Comparison of ENCODE assay signal across 17 cellular contexts in the genomic region with DNA sequence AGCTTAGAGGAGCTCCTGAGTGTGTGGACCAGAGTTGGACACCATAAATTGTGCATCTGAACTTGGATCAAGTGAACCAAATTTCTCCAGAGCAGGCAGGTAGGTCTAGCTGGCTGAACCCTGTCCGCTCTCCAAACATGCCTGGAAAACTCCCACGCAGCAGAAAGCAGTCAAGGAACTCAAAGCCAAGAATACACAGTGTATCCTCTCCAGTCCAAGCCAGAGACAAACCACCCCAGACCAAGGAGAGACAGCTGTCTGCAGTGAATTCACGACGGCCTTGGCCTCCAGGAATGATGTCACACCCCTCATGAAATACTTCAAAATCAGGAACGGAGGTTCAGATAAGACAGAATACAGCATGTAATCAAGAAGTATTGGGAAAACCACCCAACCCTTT. TPM values are rescaled to one million over a fixed set of nuclear protein-coding genes. Genes with fewer than 3 reads are reported as not detected.
A peak's percentile ranks its signal among the peaks of the same experiment; 100 is the strongest.
DNase-seq lines count a peak whose midpoint lies in the region; ATAC-seq and TF ChIP-seq lines count a peak whose summit lies in the region.
"Had no signal": no experiment of that assay in that cellular context is flagged by ENCODE, and none has a peak within 500 bp of the region (broad histone marks: within the 10 kb centered on the region; RNA-seq: fewer than 3 reads in every experiment).

No MANE protein-coding gene starts in this region.

- peaks cover 71% of the 10 kb centered on the region for H3K4me1 Mint-ChIP-seq in osteocyte (ENCODE audit: unreplicated experiment)
- no peaks in the 10 kb centered on the region for H3K4me1 Mint-ChIP-seq in CD8-positive, alpha-beta T cell (ENCODE audit: low read depth)

- 31 to 52% methylated on average over 5 of the region's 5 CpGs for WGBS in tibial nerve, 2 donors

- TF ChIP-seq CTCF in colonic mucosa (IDR thresholded peaks at IDR 0.05) (no peak), right atrium auricular region (IDR thresholded peaks at IDR 0.05) (no peak), osteocyte (IDR thresholded peaks at IDR 0.05) (no peak), tibial nerve (IDR thresholded peaks at IDR 0.05) (no peak)
- no peak for TF ChIP-seq CTCF in CD8-positive, alpha-beta T cell (IDR thresholded peaks at IDR 0.05)

- no peak for ATAC-seq in CD8-positive, alpha-beta T cell
- ATAC-seq: K562 had no signal

- H3K27me3 ChIP-seq in colonic mucosa (no peaks in the 10 kb centered on the region), right atrium auricular region (no peaks in the 10 kb centered on the region), tibial nerve (no peaks in the 10 kb centered on the region)
- H3K27me3 ChIP-seq in CD8-positive, alpha-beta T cell (ENCODE audit: insufficient read depth, low read length): no peaks in the 10 kb centered on the region

- H3K4me1 ChIP-seq in colonic mucosa (no peaks in the 10 kb centered on the region), right atrium auricular region (peaks cover 0 to 84% of the 10 kb centered on the region in 2 donors), tibial nerve (peaks cover 0 to 92% (median 53%) of the 10 kb centered on the region in 4 donors)
- no peaks in the 10 kb centered on the region for H3K4me1 ChIP-seq in CD8-positive, alpha-beta T cell (ENCODE audit: insufficient read depth, low read length)

- no peak overlapping the region for H3K4me3 Mint-ChIP-seq in osteocyte (ENCODE audit: unreplicated experiment)
- no peak overlapping the region for H3K4me3 Mint-ChIP-seq in CD8-positive, alpha-beta T cell

- H3K27ac ChIP-seq in colonic mucosa (peak overlapping the region; percentile 51), right atrium auricular region (peak overlapping the region; percentile 65 to 66), tibial nerve (peak overlapping the region; percentile 1 to 78 (median 50))
- H3K27ac ChIP-seq in CD8-positive, alpha-beta T cell (ENCODE audit: low read depth, low read length): no peak overlapping the region

- H3K27ac Mint-ChIP-seq in osteocyte (ENCODE audit: unreplicated experiment): peak overlapping the region; percentile 87
- no peak overlapping the region for H3K27ac Mint-ChIP-seq in CD8-positive, alpha-beta T cell

- H3K36me3 Mint-ChIP-seq in osteocyte (ENCODE audit: unreplicated experiment): peaks cover 18% of the 10 kb centered on the region
- H3K36me3 Mint-ChIP-seq in CD8-positive, alpha-beta T cell: no peaks in the 10 kb centered on the region

- no peaks in the 10 kb centered on the region for H3K27me3 Mint-ChIP-seq in osteocyte (ENCODE audit: unreplicated experiment)
- H3K27me3 Mint-ChIP-seq in CD8-positive, alpha-beta T cell (ENCODE audit: low read depth): peaks cover 29% of the 10 kb centered on the region

- no peak for TF ChIP-seq EP300 in tibial nerve (IDR thresholded peaks at IDR 0.05)

- DNase-seq in colonic mucosa (no peak), right atrium auricular region (ENCODE audit: low spot score) (peak; percentile 60), osteocyte (ENCODE audit: extremely low spot score, unreplicated experiment) (peak; percentile 32), tibial nerve (ENCODE audit: low spot score in 2 of 2) (no peak), NCI-H1092 treated with DMSO at 0.1 percent for 48 hours (lab: John Stamatoyannopoulos, UW) (no peak), amniotic stem cell (lab: John Stamatoyannopoulos, UW) (no peak)
- DNase-seq in activated CD4-positive, alpha-beta T cell treated with anti-CD3 and anti-CD28 coated beads for 1 hour: no peak
- no peak for DNase-seq in CD8-positive, alpha-beta T cell
- DNase-seq: activated CD4-positive, alpha-beta T cell treated with anti-CD3 and anti-CD28 coated beads for 4 hours; activated T-cell treated with anti-CD3 and anti-CD28 coated beads, Interleukin-2, amount 50 U/mL, for 48 hours; anterior cingulate cortex; NCI-H1105; NCI-H345; SHP77 treated with DMSO at 0.1 percent for 48 hours; stimulated activated CD4-positive, alpha-beta T cell treated with anti-CD3 and anti-CD28 coated beads, Interleukin-2, amount 100 ng/mL, for 24 hours; T1000 had no signal

- no peaks in the 10 kb centered on the region for H3K9me3 ChIP-seq in colonic mucosa
- H3K9me3 ChIP-seq in right atrium auricular region: no peaks in the 10 kb centered on the region
- H3K9me3 ChIP-seq in tibial nerve: no peaks in the 10 kb centered on the region
- H3K9me3 ChIP-seq in CD8-positive, alpha-beta T cell (ENCODE audit: low read length): no peaks in the 10 kb centered on the region

- POLR2A ChIA-PET in CD8-positive, alpha-beta T cell (lab: Charles Lee): no interaction called here

- no peaks in the 10 kb centered on the region for H3K9me3 Mint-ChIP-seq in osteocyte (ENCODE audit: unreplicated experiment)
- no peaks in the 10 kb centered on the region for H3K9me3 Mint-ChIP-seq in CD8-positive, alpha-beta T cell

- intact Hi-C loops in colonic mucosa (cut with DNase I): no loop called here
- intact Hi-C loops in CD8-positive, alpha-beta T cell (cut with DNase I, micrococcal nuclease): no loop called here

- CTCF ChIA-PET in CD8-positive, alpha-beta T cell (lab: Charles Lee): no interaction called here

- H3K36me3 ChIP-seq in colonic mucosa (no peaks in the 10 kb centered on the region), right atrium auricular region (no peaks in the 10 kb centered on the region), tibial nerve (no peaks in the 10 kb centered on the region)
- no peaks in the 10 kb centered on the region for H3K36me3 ChIP-seq in CD8-positive, alpha-beta T cell (ENCODE audit: insufficient read depth, low read length)

- no peak overlapping the region for H3K9ac ChIP-seq in colonic mucosa (ENCODE audit: low read depth in 2 of 2, low read length in 2 of 2)

- no peak for TF ChIP-seq POLR2A in tibial nerve (IDR thresholded peaks at IDR 0.05)

- H3K4me3 ChIP-seq in colonic mucosa (no peak overlapping the region), right atrium auricular region (no peak overlapping the region), tibial nerve (no peak overlapping the region)
- H3K4me3 ChIP-seq in CD8-positive, alpha-beta T cell (ENCODE audit: low read depth, low read length): no peak overlapping the region
- H3K4me3 ChIP-seq: K562 had no signal

RNA-seq across cellular contexts. Expression of a gene that starts 44.0 kb away (rescaled TPM):
- total RNA-seq in colonic mucosa (10 to 100 TPM; 27.0 to 97.0 TPM), right atrium auricular region (100 to 1,000 TPM; 140 to 201 TPM), osteocyte (3,181 and 3,589 TPM in 2 replicates), tibial nerve (100 to 1,000 TPM; 385 to 583 (median 526) TPM)
- total RNA-seq in CD8-positive, alpha-beta T cell: not detected

RNA-seq across cellular contexts. Expression of a gene that starts 44.1 kb away (rescaled TPM):
- total RNA-seq in colonic mucosa (100 to 1,000 TPM in 1 of 2 donors, 10 to 100 TPM in 1; 61.1 to 111 TPM), right atrium auricular region (100 to 1,000 TPM; 141 to 153 TPM), osteocyte (2,001 and 2,067 TPM in 2 replicates), tibial nerve (100 to 1,000 TPM; 576 to 821 (median 658) TPM)
- total RNA-seq in CD8-positive, alpha-beta T cell: not detected

Comparison
In these comparisons a context has a peak if more than half of its experiments do, and no peak if none do; other contexts are left out.
1. DNase-seq: peak in right atrium auricular region (single experiment) and osteocyte (single experiment); none in colonic mucosa (single experiment), tibial nerve (0 of 2), NCI-H1092 treated with DMSO at 0.1 percent for 48 hours (single experiment), amniotic stem cell (single experiment), activated CD4-positive, alpha-beta T cell treated with anti-CD3 and anti-CD28 coated beads for 1 hour (single experiment) and CD8-positive, alpha-beta T cell (0 of 7).
2. RNA of a gene that starts 44.0 kb away (total RNA-seq): 3,181 to 3,589 TPM in osteocyte, 385 to 583 TPM in tibial nerve, 140 to 201 TPM in right atrium auricular region and 27.0 to 97.0 TPM in colonic mucosa; not detected in CD8-positive, alpha-beta T cell; every median in the first group is over 10 times any median in the second.
3. RNA of a gene that starts 44.1 kb away (total RNA-seq): 2,001 to 2,067 TPM in osteocyte, 576 to 821 TPM in tibial nerve, 141 to 153 TPM in right atrium auricular region and 61.1 to 111 TPM in colonic mucosa; not detected in CD8-positive, alpha-beta T cell; every median in the first group is over 10 times any median in the second.